17 cellular contexts compared by ENCODE assay signal in the genomic region with DNA sequence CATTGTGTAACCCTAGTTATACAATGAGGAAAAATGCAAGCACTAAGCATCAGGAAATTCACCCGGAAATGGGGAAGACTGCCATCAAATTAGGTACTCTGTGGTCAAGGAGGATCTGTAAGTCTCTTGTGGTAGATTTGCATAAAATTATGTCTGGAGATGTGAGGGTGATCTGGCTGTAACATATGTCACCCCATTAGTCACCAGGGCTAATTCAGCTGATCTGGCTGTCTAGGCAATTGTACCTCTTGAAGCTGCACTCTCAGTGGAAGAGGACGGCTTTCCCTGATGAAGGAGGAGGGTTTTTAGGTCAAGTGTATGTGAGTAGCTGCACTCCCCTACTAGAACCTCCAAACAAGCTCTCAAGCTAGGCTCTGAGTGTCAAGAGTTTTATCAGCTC. TPM values are rescaled to one million over a fixed set of nuclear protein-coding genes. Genes with fewer than 3 reads are reported as not detected.
A peak's percentile ranks its signal among the peaks of the same experiment; 100 is the strongest.
DNase-seq lines count a peak whose midpoint lies in the region; ATAC-seq and TF ChIP-seq lines count a peak whose summit lies in the region.
"Had no signal": no experiment of that assay in that cellular context is flagged by ENCODE, and none has a peak within 500 bp of the region (broad histone marks: within the 10 kb centered on the region; RNA-seq: fewer than 3 reads in every experiment).

No MANE protein-coding gene starts in this region.

- no peaks in the 10 kb centered on the region for H3K36me3 ChIP-seq in left lung
- H3K36me3 ChIP-seq: BLaER1 treated with 17β-estradiol and CSF1 and Interleukin-3, amounts not matched to agents 10 nM and 100 nM; MG63 had no signal

- ATAC-seq in HG02885 (IDR thresholded peaks at IDR 0.05; ENCODE audit: poor library complexity, unreplicated experiment) (peak; percentile 72), left lung (peak; percentile 84)
- ATAC-seq: activated T-helper 17 cell treated with anti-CD3 and anti-CD28 coated beads, Interleukin-2, amount 50 U/mL, for 72 hours had no signal

- H3K4me3 Mint-ChIP-seq in CD14-positive monocyte: no peak overlapping the region
- H3K4me3 Mint-ChIP-seq: activated CD4-positive, alpha-beta memory T cell treated with anti-CD3 and anti-CD28 coated beads for 36 hours; activated T-helper 17 cell treated with anti-CD3 and anti-CD28 coated beads, Interleukin-2, amount 50 U/mL, for 72 hours had no signal

- no peaks in the 10 kb centered on the region for H3K36me3 Mint-ChIP-seq in CD14-positive monocyte
- H3K36me3 Mint-ChIP-seq: activated CD4-positive, alpha-beta memory T cell treated with anti-CD3 and anti-CD28 coated beads for 36 hours had no signal

- H3K9me3 ChIP-seq in left lung: no peaks in the 10 kb centered on the region
- H3K9me3 ChIP-seq: BLaER1 treated with 17β-estradiol and CSF1 and Interleukin-3, amounts not matched to agents 10 nM and 100 nM; MG63 had no signal

- H3K27me3 ChIP-seq in left lung: no peaks in the 10 kb centered on the region
- H3K27me3 ChIP-seq: BLaER1 treated with 17β-estradiol and CSF1 and Interleukin-3, amounts not matched to agents 10 nM and 100 nM; MG63 had no signal

- H3K27ac ChIP-seq in left lung: no peak overlapping the region
- H3K27ac ChIP-seq: 22Rv1; BLaER1 treated with 17β-estradiol and CSF1 and Interleukin-3, amounts not matched to agents 10 nM and 100 nM had no signal

- no peaks in the 10 kb centered on the region for H3K4me1 ChIP-seq in left lung

- no peak overlapping the region for H3K27ac Mint-ChIP-seq in CD14-positive monocyte
- H3K27ac Mint-ChIP-seq: activated CD4-positive, alpha-beta memory T cell treated with anti-CD3 and anti-CD28 coated beads for 36 hours; activated T-helper 17 cell treated with anti-CD3 and anti-CD28 coated beads, Interleukin-2, amount 50 U/mL, for 72 hours had no signal

- peaks cover 0 to 3% (median 2%) of the 10 kb centered on the region in 3 donors for H3K27me3 Mint-ChIP-seq in CD14-positive monocyte (ENCODE audit: low read depth in 3 of 3)

- TF ChIP-seq POLR2A in NB4 (IDR thresholded peaks at IDR 0.05; ENCODE audit: extremely low read depth, insufficient read length): no peak

- H3K4me3 ChIP-seq in NB4 (ENCODE audit: low read depth, low read length): no peak overlapping the region
- H3K4me3 ChIP-seq in left lung: no peak overlapping the region
- H3K4me3 ChIP-seq: BLaER1 treated with 17β-estradiol and CSF1 and Interleukin-3, amounts not matched to agents 10 nM and 100 nM; MG63 had no signal

- H3K4me1 Mint-ChIP-seq in CD14-positive monocyte: peaks cover 5% of the 10 kb centered on the region
- H3K4me1 Mint-ChIP-seq: activated T-helper 17 cell treated with anti-CD3 and anti-CD28 coated beads, Interleukin-2, amount 50 U/mL, for 72 hours had no signal

- intact Hi-C loops in left lung (cut with DNase I): no loop called here
- intact Hi-C loops in CD14-positive monocyte (cut with micrococcal nuclease): no loop called here

- peaks cover 0 to 3% (median 0%) of the 10 kb centered on the region in 7 donors for H3K9me3 Mint-ChIP-seq in CD14-positive monocyte
- H3K9me3 Mint-ChIP-seq: activated CD4-positive, alpha-beta memory T cell treated with anti-CD3 and anti-CD28 coated beads for 36 hours; activated T-helper 17 cell treated with anti-CD3 and anti-CD28 coated beads, Interleukin-2, amount 50 U/mL, for 72 hours had no signal

- no peak for TF ChIP-seq CTCF in NB4 (IDR thresholded peaks at IDR 0.05; ENCODE audit: low read depth, low read length)
- TF ChIP-seq CTCF in left lung (IDR thresholded peaks at IDR 0.05): no peak
- TF ChIP-seq CTCF in CD14-positive monocyte (IDR thresholded peaks at IDR 0.05): no peak

- DNase-seq in DMS53 (lab: John Stamatoyannopoulos, UW): peak; percentile 14
- DNase-seq in DMS53 treated with DMSO at 0.1 percent for 48 hours (lab: John Stamatoyannopoulos, UW; ENCODE audit: unreplicated experiment): no peak
- DNase-seq in NB4 (ENCODE audit: low read depth): peak; percentile 7
- no peak for DNase-seq in left lung
- no peak for DNase-seq in iPS-NIHi7 (ENCODE audit: extremely low spot score)
- DNase-seq in GM03348 (ENCODE audit: low spot score): no peak
- no peak for DNase-seq in CD14-positive monocyte (ENCODE audit: low spot score)
- DNase-seq: activated CD4-positive, alpha-beta memory T cell treated with anti-CD3 and anti-CD28 coated beads for 36 hours; mesenchymal stem cell; MG63; retina had no signal

RNA-seq across cellular contexts. Expression of a gene that starts 14.8 kb away (rescaled TPM):
- not detected for total RNA-seq in left lung
- polyA plus RNA-seq in CD14-positive monocyte: not detected
- total RNA-seq: activated CD4-positive, alpha-beta memory T cell treated with anti-CD3 and anti-CD28 coated beads for 36 hours; activated T-helper 17 cell treated with anti-CD3 and anti-CD28 coated beads, Interleukin-2, amount 50 U/mL, for 72 hours; temporal lobe had no signal
- polyA plus RNA-seq: neural cell had no signal

Comparison
In these comparisons a context has a peak if more than half of its experiments do, and no peak if none do; other contexts are left out.
1. DNase-seq: peak in DMS53 (single experiment) and NB4 (single experiment); none in DMS53 treated with DMSO at 0.1 percent for 48 hours (single experiment), left lung (0 of 2), iPS-NIHi7 (single experiment), GM03348 (single experiment) and CD14-positive monocyte (single experiment).